Comparison of ENCODE assay signal across 32 cellular contexts in the genomic region with DNA sequence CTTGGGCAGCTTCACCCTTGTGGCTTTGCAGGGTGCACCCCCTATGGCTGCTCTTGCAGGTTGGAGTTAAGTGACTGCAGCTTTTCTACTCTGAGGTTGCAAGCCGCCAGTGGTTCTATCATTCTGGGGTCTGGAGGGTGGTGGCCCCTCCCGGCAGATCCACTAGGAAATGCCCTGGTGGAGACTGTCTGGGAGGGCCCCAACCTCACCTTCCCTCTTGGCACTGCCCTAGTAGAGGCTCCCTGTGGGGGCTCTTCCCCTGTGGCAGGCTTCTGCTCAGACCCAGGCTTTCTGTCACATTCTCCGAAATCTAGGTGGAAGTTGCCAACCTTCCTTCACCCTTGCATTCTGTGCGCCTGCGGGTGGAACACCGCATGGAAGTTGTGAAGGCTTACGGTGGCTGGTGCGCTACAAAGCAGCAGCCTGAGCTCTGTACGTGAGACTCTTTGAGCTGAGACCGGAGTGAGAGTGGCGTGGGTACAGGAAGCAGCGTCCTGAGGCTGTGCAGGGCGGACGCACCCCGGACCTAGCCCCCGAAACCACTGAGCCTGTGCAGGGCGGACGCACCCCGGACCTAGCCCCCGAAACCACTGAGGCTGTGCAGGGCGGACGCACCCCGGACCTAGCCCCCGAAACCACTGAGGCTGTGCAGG.
"Had no signal": no experiment of that assay in that cellular context is flagged by ENCODE, and none has a peak within 500 bp of the region (broad histone marks: within the 10 kb centered on the region; RNA-seq: fewer than 3 reads in every experiment).

No MANE protein-coding gene starts in this region.

- H3K27me3 ChIP-seq: MG63, SJCRH30 had no signal

- H3K4me3 ChIP-seq: MG63, PC-9, SJCRH30, SK-N-MC had no signal

- ATAC-seq: Panc1, Right ventricle myocardium inferior, SK-N-SH treated with all-trans-retinoic acid at 6 μM for 48 hours had no signal

- H3K27ac ChIP-seq: PC-9, RWPE1, SJCRH30, SK-N-MC had no signal

- H3K4me2 ChIP-seq: PC-9 had no signal

- DNase-seq: Kasumi-1, MG63, NCI-H1048, NCI-H1092 treated with DMSO at 0.1 percent for 48 hours, NCI-H1105 treated with DMSO at 0.1 percent for 48 hours, NCI-H1417, NCI-H1436, NCI-H146, NCI-H1694, NCI-H187, NCI-H1930, NCI-H2029 treated with DMSO at 0.1 percent for 48 hours, NCI-H2081 treated with DMSO at 0.1 percent for 48 hours, NCI-H2107, NCI-H2171, NCI-H226, NCI-H446 treated with DMSO at 0.1 percent for 48 hours, NCI-H510A, NCI-H524, NCI-H526, NCI-H69, NCI-H748 treated with DMSO at 0.1 percent for 48 hours, NCI-H82, PC-9, SHP77, SIG-M5, SJCRH30 had no signal

- H3K9me3 ChIP-seq: MG63, SJCRH30 had no signal

- H2AFZ ChIP-seq: PC-9 had no signal

- H3K36me3 ChIP-seq: MG63, SJCRH30 had no signal

- H3K4me1 ChIP-seq: SJCRH30 had no signal
